8 cellular contexts compared by ENCODE assay signal in the genomic region with DNA sequence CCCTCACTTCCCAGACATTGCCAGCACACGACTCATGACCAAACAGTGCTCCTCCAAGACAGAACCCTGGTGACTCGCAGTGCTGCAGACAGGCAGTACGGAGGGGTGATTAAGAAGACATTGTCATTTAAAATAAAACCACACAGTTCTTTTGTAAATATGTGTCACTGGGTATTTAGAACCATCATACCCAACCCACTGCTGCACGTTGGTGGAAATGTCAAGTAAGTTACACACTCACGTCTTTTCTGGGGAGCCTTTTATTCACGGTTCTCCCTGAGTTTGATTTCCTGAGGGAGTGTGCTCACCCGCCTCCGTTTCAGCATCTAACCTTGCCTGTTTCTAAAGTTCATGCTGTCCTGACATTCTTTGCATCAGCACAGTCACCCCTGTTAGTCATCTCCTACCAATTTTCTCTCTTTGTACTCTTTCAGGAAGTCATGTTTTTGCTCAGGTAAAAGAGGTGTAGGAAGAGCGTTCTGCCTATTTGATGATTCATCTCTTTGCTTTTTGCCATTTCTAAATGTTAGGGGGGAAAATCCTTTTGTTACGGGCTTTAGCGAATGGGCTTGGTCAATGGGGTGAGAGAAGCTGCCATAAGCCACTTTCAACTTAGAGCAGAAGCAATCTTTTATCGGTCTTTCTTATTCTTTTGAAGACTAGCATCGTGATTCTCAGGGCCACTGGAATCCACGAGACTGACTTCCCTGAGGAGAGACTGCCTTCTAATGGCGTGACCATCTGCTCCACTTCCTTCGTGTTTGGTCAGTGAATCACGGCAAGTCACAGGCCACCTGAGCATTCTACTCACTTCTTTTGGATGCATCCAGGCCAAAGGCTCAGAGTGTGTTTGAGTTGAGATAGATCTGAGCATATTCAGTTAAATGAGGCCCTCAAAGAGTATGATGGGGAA.
A peak's percentile ranks its signal among the peaks of the same experiment; 100 is the strongest.
DNase-seq lines count a peak whose midpoint lies in the region; ATAC-seq and TF ChIP-seq lines count a peak whose summit lies in the region.

No MANE protein-coding gene starts in this region.

- H3K27me3 Mint-ChIP-seq in CD8-positive, alpha-beta T cell (ENCODE audit: low read depth) = no peaks in the 10 kb centered on the region
- no peaks in the 10 kb centered on the region for H3K27me3 Mint-ChIP-seq in activated naive CD8-positive, alpha-beta T cell treated with anti-CD3 and anti-CD28 coated beads, Interleukin-2, amount 50 U/mL, for 24 hours
- H3K27me3 Mint-ChIP-seq in natural killer cell (ENCODE audit: low read depth in 2 of 2) = no peaks in the 10 kb centered on the region

- BruUV-seq in PC-3 (replicated peaks; lab: Mats Ljungman, UMichigan) = no TSS peak

- H3K36me3 ChIP-seq in CD8-positive, alpha-beta T cell (ENCODE audit: insufficient read depth, low read length) = no peaks in the 10 kb centered on the region
- no peaks in the 10 kb centered on the region for H3K36me3 ChIP-seq in PC-3 (ENCODE audit: low read depth, low read length)
- no peaks in the 10 kb centered on the region for H3K36me3 ChIP-seq in gastroesophageal sphincter

- H3K4me3 Mint-ChIP-seq in CD8-positive, alpha-beta T cell = peak overlapping the region; percentile 4
- H3K4me3 Mint-ChIP-seq in activated naive CD8-positive, alpha-beta T cell treated with anti-CD3 and anti-CD28 coated beads, Interleukin-2, amount 50 U/mL, for 24 hours = peak overlapping the region; percentile 66
- peak overlapping the region; percentile 66 for H3K4me3 Mint-ChIP-seq in natural killer cell

- H3K9ac ChIP-seq in PC-3 (ENCODE audit: low read length) = peak overlapping the region; percentile 93

- TF ChIP-seq POLR2A in gastroesophageal sphincter (IDR thresholded peaks at IDR 0.05) = no peak

- peaks cover 53% of the 10 kb centered on the region for H3K4me1 ChIP-seq in CD8-positive, alpha-beta T cell (ENCODE audit: insufficient read depth, low read length)
- H3K4me1 ChIP-seq in PC-3 (ENCODE audit: insufficient read depth, low read length) = peaks cover 58% of the 10 kb centered on the region
- H3K4me1 ChIP-seq in gastroesophageal sphincter = peaks cover 0 to 6% (median 0%) of the 10 kb centered on the region in 3 donors

- no peaks in the 10 kb centered on the region for H4K20me1 ChIP-seq in PC-3 (ENCODE audit: low read length)

- no peaks in the 10 kb centered on the region for H3K9me3 ChIP-seq in CD8-positive, alpha-beta T cell (ENCODE audit: low read length)
- H3K9me3 ChIP-seq in PC-3 (ENCODE audit: low read length) = no peaks in the 10 kb centered on the region
- H3K9me3 ChIP-seq in gastroesophageal sphincter = no peaks in the 10 kb centered on the region

- intact Hi-C loops in CD8-positive, alpha-beta T cell (cut with DNase I, micrococcal nuclease) = loop anchor here in 1 of 2 experiments (5.0 kb wide), 2 partner anchors 144 to 521 kb away; no protein-coding TSS in a partner anchor
- intact Hi-C loops in PC-3 (cut with micrococcal nuclease) (loop anchor here (1.0 to 5.0 kb wide), 5 partner anchors 10 to 521 kb away; partner anchors contain the start of gene JARID2), natural killer cell (cut with micrococcal nuclease) (loop anchor here (5.0 kb wide), 1 partner anchor 124 kb away; no protein-coding TSS in a partner anchor), dorsolateral prefrontal cortex (cut with DNase I) (no loop called here)

- no peak overlapping the region for H3K27ac ChIP-seq in CD8-positive, alpha-beta T cell (ENCODE audit: low read depth, low read length)
- peak overlapping the region; percentile 99 for H3K27ac ChIP-seq in PC-3 (ENCODE audit: low read length)
- no peak overlapping the region for H3K27ac ChIP-seq in gastroesophageal sphincter
- no peak overlapping the region for H3K27ac ChIP-seq in dorsolateral prefrontal cortex

- no peak overlapping the region for H3K4me3 ChIP-seq in CD8-positive, alpha-beta T cell (ENCODE audit: low read depth, low read length)
- H3K4me3 ChIP-seq in PC-3 (ENCODE audit: low read length) = peak overlapping the region; percentile 13; the same call in 1 of the 2 replicates
- H3K4me3 ChIP-seq in gastroesophageal sphincter = no peak overlapping the region
- H3K4me3 ChIP-seq in dorsolateral prefrontal cortex = no peak overlapping the region

- no peaks in the 10 kb centered on the region for H3K9me3 Mint-ChIP-seq in CD8-positive, alpha-beta T cell
- H3K9me3 Mint-ChIP-seq in activated naive CD8-positive, alpha-beta T cell treated with anti-CD3 and anti-CD28 coated beads, Interleukin-2, amount 50 U/mL, for 24 hours = peaks cover 3% of the 10 kb centered on the region
- H3K9me3 Mint-ChIP-seq in natural killer cell = peaks cover 0 to 2% of the 10 kb centered on the region in 2 donors

- H3F3A ChIP-seq in PC-3 (ENCODE audit: low read length, unreplicated experiment) = peaks cover 20% of the 10 kb centered on the region

- peak in 4 of 7 experiments; percentile 14 to 34 (median 28) for DNase-seq in CD8-positive, alpha-beta T cell
- peak; percentile 95 for DNase-seq in PC-3
- peak; percentile 61 for DNase-seq in activated naive CD8-positive, alpha-beta T cell treated with anti-CD3 and anti-CD28 coated beads, Interleukin-2, amount 50 U/mL, for 24 hours
- DNase-seq in natural killer cell = no peak
- no peak for DNase-seq in dorsolateral prefrontal cortex
- DNase-seq in middle frontal gyrus (ENCODE audit: extremely low spot score, low spot score) = no peak

- H2AFZ ChIP-seq in PC-3 (ENCODE audit: low read length) = no peak overlapping the region

- H3K27me3 ChIP-seq in CD8-positive, alpha-beta T cell (ENCODE audit: insufficient read depth, low read length) = no peaks in the 10 kb centered on the region
- H3K27me3 ChIP-seq in PC-3 (ENCODE audit: low read length) = no peaks in the 10 kb centered on the region
- no peaks in the 10 kb centered on the region for H3K27me3 ChIP-seq in gastroesophageal sphincter
- peaks cover 0 to 5% (median 0%) of the 10 kb centered on the region in 45 donors for H3K27me3 ChIP-seq in dorsolateral prefrontal cortex

- WGBS in gastroesophageal sphincter (ENCODE audit: low coverage in 1 of 2), 2 donors = 81 to 82% methylated on average over 11 to 13 of the region's 17 CpGs

- POLR2A ChIA-PET in CD8-positive, alpha-beta T cell (lab: Charles Lee) = interaction anchor here (0.6 kb wide), 1 partner anchor 265 kb away, joined by 3 read pairs; no protein-coding TSS in a partner anchor
- POLR2A ChIA-PET in PC-3 (lab: Charles Lee; ENCODE audit: unreplicated experiment) = no interaction called here

- CTCF ChIA-PET in CD8-positive, alpha-beta T cell (lab: Charles Lee) = no interaction called here
- CTCF ChIA-PET in PC-3 (lab: Charles Lee) = no interaction called here

- H3K27ac Mint-ChIP-seq in CD8-positive, alpha-beta T cell = peak overlapping the region; percentile 13
- peak overlapping the region; percentile 97 for H3K27ac Mint-ChIP-seq in activated naive CD8-positive, alpha-beta T cell treated with anti-CD3 and anti-CD28 coated beads, Interleukin-2, amount 50 U/mL, for 24 hours
- peak overlapping the region; percentile 79 to 91 for H3K27ac Mint-ChIP-seq in natural killer cell

- no peaks in the 10 kb centered on the region for H3K79me2 ChIP-seq in PC-3 (ENCODE audit: low read length)

- no peaks in the 10 kb centered on the region for H3K9me2 ChIP-seq in PC-3 (replicated peaks; ENCODE audit: low read length)

- H3K4me2 ChIP-seq in PC-3 (ENCODE audit: low read length) = peak overlapping the region; percentile 56

- no peaks in the 10 kb centered on the region for H3K36me3 Mint-ChIP-seq in CD8-positive, alpha-beta T cell
- H3K36me3 Mint-ChIP-seq in activated naive CD8-positive, alpha-beta T cell treated with anti-CD3 and anti-CD28 coated beads, Interleukin-2, amount 50 U/mL, for 24 hours (ENCODE audit: low read depth) = peaks cover 19% of the 10 kb centered on the region
- H3K36me3 Mint-ChIP-seq in natural killer cell = peaks cover 14% of the 10 kb centered on the region

- TF ChIP-seq CTCF in CD8-positive, alpha-beta T cell (IDR thresholded peaks at IDR 0.05) = no peak
- TF ChIP-seq CTCF in PC-3 (conservative IDR thresholded peaks at IDR 0.05; ENCODE audit: low read depth, low read length) (no peak), natural killer cell (IDR thresholded peaks at IDR 0.05) (no peak), gastroesophageal sphincter (IDR thresholded peaks at IDR 0.05) (no peak), dorsolateral prefrontal cortex (IDR thresholded peaks at IDR 0.05 in 54 of 56, conservative IDR thresholded peaks at IDR 0.05 in 2 of 56; ENCODE audit: low read depth in 1 of 56, partially characterized antibody in 56 of 56) (no peak)

- no peak for TF ChIP-seq EP300 in gastroesophageal sphincter (IDR thresholded peaks at IDR 0.05)

- ATAC-seq in CD8-positive, alpha-beta T cell = peak; percentile 66
- ATAC-seq in PC-3 (peak; percentile 73), natural killer cell (peak; percentile 23 to 46 (median 35)), GM18517 (IDR thresholded peaks at IDR 0.05; ENCODE audit: unreplicated experiment) (no peak), gastroesophageal sphincter (no peak)
- ATAC-seq in activated naive CD8-positive, alpha-beta T cell treated with anti-CD3 and anti-CD28 coated beads, Interleukin-2, amount 50 U/mL, for 24 hours = peak; percentile 78

- H3K4me1 Mint-ChIP-seq in CD8-positive, alpha-beta T cell (ENCODE audit: low read depth) = peaks cover 68% of the 10 kb centered on the region
- H3K4me1 Mint-ChIP-seq in activated naive CD8-positive, alpha-beta T cell treated with anti-CD3 and anti-CD28 coated beads, Interleukin-2, amount 50 U/mL, for 24 hours = peaks cover 99% of the 10 kb centered on the region
- H3K4me1 Mint-ChIP-seq in natural killer cell = peaks cover 70 to 73% of the 10 kb centered on the region in 2 donors

Comparison
In these comparisons a context has a peak if more than half of its experiments do, and no peak if none do; other contexts are left out.
1. ATAC-seq: peak in CD8-positive, alpha-beta T cell (single experiment), PC-3 (single experiment), activated naive CD8-positive, alpha-beta T cell treated with anti-CD3 and anti-CD28 coated beads, Interleukin-2, amount 50 U/mL, for 24 hours (single experiment) and natural killer cell (3 of 3); none in GM18517 (single experiment) and gastroesophageal sphincter (single experiment).
2. DNase-seq: peak in CD8-positive, alpha-beta T cell (4 of 7), PC-3 (single experiment) and activated naive CD8-positive, alpha-beta T cell treated with anti-CD3 and anti-CD28 coated beads, Interleukin-2, amount 50 U/mL, for 24 hours (single experiment); none in natural killer cell (single experiment), dorsolateral prefrontal cortex (0 of 10) and middle frontal gyrus (single experiment).
3. H3K27ac Mint-ChIP-seq: peak in every context shown above with its lines; median percentile 97 in activated naive CD8-positive, alpha-beta T cell treated with anti-CD3 and anti-CD28 coated beads, Interleukin-2, amount 50 U/mL, for 24 hours; 85 in natural killer cell; 13 in CD8-positive, alpha-beta T cell.
4. H3K4me3 Mint-ChIP-seq: peak in every context shown above with its lines; median percentile 66 in activated naive CD8-positive, alpha-beta T cell treated with anti-CD3 and anti-CD28 coated beads, Interleukin-2, amount 50 U/mL, for 24 hours; 66 in natural killer cell; 4 in CD8-positive, alpha-beta T cell.
5. intact Hi-C loops: an anchor here in PC-3 (1.0 to 5.0 kb wide) and natural killer cell (5.0 kb wide); none called in dorsolateral prefrontal cortex.